Comparison of ENCODE assay signal across 8 cellular contexts in genomic region chr5:95194856-95195255, GRCh38.
"Had no signal": no experiment of that assay in that cellular context is flagged by ENCODE, and none has a peak within 500 bp of the region (broad histone marks: within the 10 kb centered on the region; RNA-seq: fewer than 3 reads in every experiment).

No MANE protein-coding gene starts in this region.

- H3K9me3 ChIP-seq: HAP-1 had no signal

- H3K27ac ChIP-seq: GM23248, HL-60 had no signal

- ATAC-seq: HCT116, HepG2 had no signal

- H3K4me3 ChIP-seq: GM23248, HAP-1 had no signal

- H2AFZ ChIP-seq: GM23248 had no signal

- H3K36me3 ChIP-seq: HAP-1 had no signal

- DNase-seq: GM23248, GOT3, H7, HFFc6 had no signal

- H3K9ac ChIP-seq: GM23248 had no signal
